Comparison of ENCODE assay signal across 2 cellular contexts in genomic region chr17:78822552-78822951, GRCh38.
TF ChIP-seq lines count a peak whose summit lies in the region.

No MANE protein-coding gene starts in this region.

TF ChIP-seq in GM12878, 131 proteins besides CTCF, POLR2A, EP300 and RAD21:
- no peak for TF ChIP-seq DPF2 (IDR thresholded peaks at IDR 0.05)
- no peak for TF ChIP-seq ZSCAN29 (IDR thresholded peaks at IDR 0.05)
- no peak for TF ChIP-seq TAF1 (IDR thresholded peaks at IDR 0.05; ENCODE audit: borderline replicate concordance, low read depth, low read length)
- TF ChIP-seq NR2C1 (IDR thresholded peaks at IDR 0.05), result no peak
- no peak for TF ChIP-seq USF2 (IDR thresholded peaks at IDR 0.05; ENCODE audit: borderline replicate concordance, low read depth, low read length)
- no peak for TF ChIP-seq IKZF1 (conservative IDR thresholded peaks at IDR 0.05)
- no peak for TF ChIP-seq NR2F1 (conservative IDR thresholded peaks at IDR 0.05)
- no peak for TF ChIP-seq CBX5 (IDR thresholded peaks at IDR 0.05; ENCODE audit: low read depth)
- TF ChIP-seq KDM1A (IDR thresholded peaks at IDR 0.05; ENCODE audit: borderline replicate concordance), result no peak
- TF ChIP-seq ESRRA (IDR thresholded peaks at IDR 0.05; ENCODE audit: low read length), result no peak
- TF ChIP-seq ZNF687 (IDR thresholded peaks at IDR 0.05), result no peak
- no peak for TF ChIP-seq SP1 (IDR thresholded peaks at IDR 0.05; ENCODE audit: low read depth, low read length)
- TF ChIP-seq GABPA (IDR thresholded peaks at IDR 0.05; ENCODE audit: low read depth), result no peak
- TF ChIP-seq TBL1XR1 (IDR thresholded peaks at IDR 0.05; ENCODE audit: low read depth, low read length), result no peak
- TF ChIP-seq SUPT20H (IDR thresholded peaks at IDR 0.05; ENCODE audit: borderline replicate concordance, control insufficient read depth, low read depth, low read length), result no peak
- TF ChIP-seq BRCA1 (IDR thresholded peaks at IDR 0.05; ENCODE audit: low read depth, low read length), result no peak
- TF ChIP-seq SMC3 (IDR thresholded peaks at IDR 0.05; ENCODE audit: borderline replicate concordance, low read length), result no peak
- no peak for TF ChIP-seq SMAD1 (IDR thresholded peaks at IDR 0.05; ENCODE audit: low read depth, partially characterized antibody)
- no peak for TF ChIP-seq IKZF2 (IDR thresholded peaks at IDR 0.05)
- no peak for TF ChIP-seq RAD51 (IDR thresholded peaks at IDR 0.05)

TF ChIP-seq in HepG2, 621 proteins besides CTCF, POLR2A, EP300 and RAD21:
- TF ChIP-seq, protein P1, sequence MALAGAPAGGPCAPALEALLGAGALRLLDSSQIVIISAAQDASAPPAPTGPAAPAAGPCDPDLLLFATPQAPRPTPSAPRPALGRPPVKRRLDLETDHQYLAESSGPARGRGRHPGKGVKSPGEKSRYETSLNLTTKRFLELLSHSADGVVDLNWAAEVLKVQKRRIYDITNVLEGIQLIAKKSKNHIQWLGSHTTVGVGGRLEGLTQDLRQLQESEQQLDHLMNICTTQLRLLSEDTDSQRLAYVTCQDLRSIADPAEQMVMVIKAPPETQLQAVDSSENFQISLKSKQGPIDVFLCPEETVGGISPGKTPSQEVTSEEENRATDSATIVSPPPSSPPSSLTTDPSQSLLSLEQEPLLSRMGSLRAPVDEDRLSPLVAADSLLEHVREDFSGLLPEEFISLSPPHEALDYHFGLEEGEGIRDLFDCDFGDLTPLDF (CRISPR knock-in tag; IDR thresholded peaks at IDR 0.05), result no peak
- TF ChIP-seq AGO2 (optimal IDR thresholded peaks at IDR 0.05; ENCODE audit: low read depth, low read length), result peak; percentile 15
